ENCODE assay signal across 8 cellular contexts in genomic region chr14:49977126-49977841, GRCh38.
DNase-seq lines count a peak whose midpoint lies in the region; ATAC-seq lines count a peak whose summit lies in the region.

No MANE protein-coding gene starts in this region.

- no peaks in the 10 kb centered on the region for H3K27me3 ChIP-seq in ACC112 (ENCODE audit: insufficient read depth, low read length)

- H3K27me3 Mint-ChIP-seq in activated CD8-positive, alpha-beta T cell treated with anti-CD3 and anti-CD28 coated beads, Interleukin-2, amount 10 ng/mL, durations not matched to agents 7 days and 5 days (ENCODE audit: low read depth), result no peaks in the 10 kb centered on the region

- H3K4me3 ChIP-seq in ACC112 (ENCODE audit: low read depth, low read length), result no peak overlapping the region

- peak overlapping the region; percentile 87 for H3K27ac Mint-ChIP-seq in activated CD8-positive, alpha-beta T cell treated with anti-CD3 and anti-CD28 coated beads, Interleukin-2, amount 10 ng/mL, durations not matched to agents 7 days and 5 days

- H3K9me3 Mint-ChIP-seq in activated CD8-positive, alpha-beta T cell treated with anti-CD3 and anti-CD28 coated beads, Interleukin-2, amount 10 ng/mL, durations not matched to agents 7 days and 5 days (ENCODE audit: insufficient read depth), result no peaks in the 10 kb centered on the region

- H3K36me3 Mint-ChIP-seq in activated CD8-positive, alpha-beta T cell treated with anti-CD3 and anti-CD28 coated beads, Interleukin-2, amount 10 ng/mL, durations not matched to agents 7 days and 5 days (ENCODE audit: low read depth), result peaks cover 16% of the 10 kb centered on the region

- peaks cover 54% of the 10 kb centered on the region for H3K4me1 ChIP-seq in ACC112 (ENCODE audit: control insufficient read depth, insufficient read depth, low read length, unreplicated experiment)

- no peak overlapping the region for H2AFZ ChIP-seq in ACC112 (ENCODE audit: low read length, unreplicated experiment)

- ATAC-seq in GM19397 (IDR thresholded peaks at IDR 0.05; ENCODE audit: unreplicated experiment) (peak; percentile 73), HG03442 (IDR thresholded peaks at IDR 0.05; ENCODE audit: unreplicated experiment) (peak; percentile 76)
- peak; percentile 72 for ATAC-seq in activated CD8-positive, alpha-beta T cell treated with anti-CD3 and anti-CD28 coated beads, Interleukin-2, amount 10 ng/mL, durations not matched to agents 7 days and 5 days

- H3K27ac ChIP-seq in ACC112 (ENCODE audit: low read depth, low read length), result peak overlapping the region; percentile 99

- H3K36me3 ChIP-seq in ACC112 (ENCODE audit: insufficient read depth, low read length), result no peaks in the 10 kb centered on the region

- peak overlapping the region; percentile 62 for H3K4me3 Mint-ChIP-seq in activated CD8-positive, alpha-beta T cell treated with anti-CD3 and anti-CD28 coated beads, Interleukin-2, amount 10 ng/mL, durations not matched to agents 7 days and 5 days

- CTCF ChIA-PET in activated CD8-positive, alpha-beta T cell treated with anti-CD3 and anti-CD28 coated beads, Interleukin-2, amount 10 ng/mL, durations not matched to agents 7 days and 5 days (lab: Charles Lee), result interaction anchor here (0.8 to 3.2 kb wide), 11 partner anchors 14 to 127 kb away, joined by 3 to 17 read pairs (median 5); partner anchors contain the start of gene NEMF

- H3K4me1 Mint-ChIP-seq in activated CD8-positive, alpha-beta T cell treated with anti-CD3 and anti-CD28 coated beads, Interleukin-2, amount 10 ng/mL, durations not matched to agents 7 days and 5 days (ENCODE audit: low read depth), result peaks cover 78% of the 10 kb centered on the region

- peak; percentile 54 for DNase-seq in activated CD8-positive, alpha-beta T cell treated with anti-CD3 and anti-CD28 coated beads, Interleukin-2, amount 10 ng/mL, durations not matched to agents 7 days and 5 days
- peak; percentile 28 for DNase-seq in pons (ENCODE audit: low spot score)
- no peak for DNase-seq in cerebellar nuclear complex (lab: John Stamatoyannopoulos, UW)
- DNase-seq in NCI-H2196 treated with DMSO at 0.1 percent for 48 hours (lab: John Stamatoyannopoulos, UW; ENCODE audit: unreplicated experiment), result no peak
- DNase-seq in NCI-H1694 (lab: John Stamatoyannopoulos, UW), result no peak

- no peaks in the 10 kb centered on the region for H3K79me2 ChIP-seq in ACC112 (ENCODE audit: control insufficient read depth, insufficient read depth, low read length, unreplicated experiment)

- POLR2A ChIA-PET in activated CD8-positive, alpha-beta T cell treated with anti-CD3 and anti-CD28 coated beads, Interleukin-2, amount 10 ng/mL, durations not matched to agents 7 days and 5 days (lab: Charles Lee), result interaction anchor here (0.5 to 9.1 kb wide), 6 partner anchors 17 to 115 kb away, joined by 3 to 307 read pairs (median 4); no protein-coding TSS in a partner anchor

Comparison
In these comparisons a context has a peak if more than half of its experiments do, and no peak if none do; other contexts are left out.
1. DNase-seq: peak in activated CD8-positive, alpha-beta T cell treated with anti-CD3 and anti-CD28 coated beads, Interleukin-2, amount 10 ng/mL, durations not matched to agents 7 days and 5 days (single experiment) and pons (single experiment); none in cerebellar nuclear complex (0 of 2), NCI-H2196 treated with DMSO at 0.1 percent for 48 hours (single experiment) and NCI-H1694 (single experiment).
2. Peak in every context shown above with its lines, with median percentiles within 50 percentile points of each other: ATAC-seq.